Comparison of ENCODE assay signal across 27 cellular contexts in the genomic region with DNA sequence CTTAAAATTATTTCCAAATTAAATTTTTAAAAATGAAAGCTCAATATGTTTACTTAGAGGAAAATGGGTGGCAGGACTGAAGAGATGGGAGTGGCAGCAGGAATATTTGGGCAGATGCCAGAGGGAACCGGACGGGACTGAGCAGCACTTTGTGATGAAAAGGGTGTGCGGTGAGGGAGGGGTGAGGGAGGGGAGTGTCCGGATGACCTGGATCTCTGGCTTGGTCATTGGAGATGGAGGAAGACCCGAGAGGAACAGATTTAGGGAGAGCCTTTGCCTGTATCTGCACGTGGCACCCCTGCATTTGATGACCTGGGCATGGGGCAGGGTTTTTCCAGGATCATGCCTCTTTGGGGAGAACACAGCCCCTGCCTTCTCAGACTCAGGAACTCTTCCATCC.
DNase-seq lines count a peak whose midpoint lies in the region; ATAC-seq and TF ChIP-seq lines count a peak whose summit lies in the region.
"Had no signal": no experiment of that assay in that cellular context is flagged by ENCODE, and none has a peak within 500 bp of the region (broad histone marks: within the 10 kb centered on the region; RNA-seq: fewer than 3 reads in every experiment).

No MANE protein-coding gene starts in this region.

- peaks cover 11% of the 10 kb centered on the region for H3K27me3 Mint-ChIP-seq in activated CD8-positive, alpha-beta T cell treated with anti-CD3 and anti-CD28 coated beads, Interleukin-2, amount 10 ng/mL, durations not matched to agents 7 days and 5 days (ENCODE audit: low read depth)
- peaks cover 28% of the 10 kb centered on the region for H3K27me3 Mint-ChIP-seq in activated CD8-positive, alpha-beta T cell treated with anti-CD3 and anti-CD28 coated beads for 36 hours
- no peaks in the 10 kb centered on the region for H3K27me3 Mint-ChIP-seq in glutamatergic neuron (ENCODE audit: unreplicated experiment)

- no peak for TF ChIP-seq POLR2A in suprapubic skin (IDR thresholded peaks at IDR 0.05)

- TF ChIP-seq EP300 in suprapubic skin (IDR thresholded peaks at IDR 0.05), result no peak

- H3K9ac ChIP-seq in adipocyte (ENCODE audit: low read length), result no peak overlapping the region

- TF ChIP-seq CTCF in activated CD8-positive, alpha-beta T cell treated with anti-CD3 and anti-CD28 coated beads for 36 hours (IDR thresholded peaks at IDR 0.05), result no peak
- TF ChIP-seq CTCF in lower lobe of right lung (IDR thresholded peaks at IDR 0.05) (no peak), suprapubic skin (IDR thresholded peaks at IDR 0.05) (no peak), glutamatergic neuron (IDR thresholded peaks at IDR 0.05; ENCODE audit: partially characterized antibody, unreplicated experiment) (no peak)

- peak; percentile 8 for DNase-seq in activated CD8-positive, alpha-beta T cell treated with anti-CD3 and anti-CD28 coated beads, Interleukin-2, amount 10 ng/mL, durations not matched to agents 7 days and 5 days
- DNase-seq in activated CD8-positive, alpha-beta T cell treated with anti-CD3 and anti-CD28 coated beads for 36 hours, result no peak
- DNase-seq in adipocyte (ENCODE audit: low read depth), result no peak
- no peak for DNase-seq in lower lobe of right lung
- peak in 1 of 2 donors; percentile 55 for DNase-seq in suprapubic skin (ENCODE audit: low spot score in 2 of 2)
- DNase-seq in DMS53 treated with DMSO at 0.1 percent for 48 hours (lab: John Stamatoyannopoulos, UW; ENCODE audit: unreplicated experiment), result no peak
- DNase-seq in glutamatergic neuron, result no peak
- no peak for DNase-seq in effector memory CD4-positive, alpha-beta T cell
- DNase-seq: activated CD4-positive, alpha-beta T cell treated with anti-CD3 and anti-CD28 coated beads, Interleukin-2, amount 50 U/mL, for 1 hour; activated naive CD4-positive, alpha-beta T cell treated with anti-CD3 and anti-CD28 coated beads for 36 hours; activated T-cell treated with anti-CD3 and anti-CD28 coated beads, Interleukin-2, amount 50 U/mL, for 1 hour; aorta; CD4-positive, CD25-positive, alpha-beta regulatory T cell; DMS79 treated with DMSO at 0.1 percent for 48 hours; effector CD4-positive, alpha-beta T cell; esophagus squamous epithelium; heart left ventricle; IMR-90; MG63; NCI-H146; NCI-H2227 treated with DMSO at 0.1 percent for 48 hours; stimulated activated CD4-positive, alpha-beta T cell treated with anti-CD3 and anti-CD28 coated beads, Interleukin-4, amount 100 ng/mL, for 24 hours had no signal

- H3K27ac ChIP-seq in lower lobe of right lung, result no peak overlapping the region
- no peak overlapping the region for H3K27ac ChIP-seq in suprapubic skin
- H3K27ac ChIP-seq in effector memory CD4-positive, alpha-beta T cell (ENCODE audit: insufficient read depth, low read length, poor library complexity, severe bottlenecking), result no peak overlapping the region
- H3K27ac ChIP-seq: esophagus squamous epithelium, heart left ventricle, vagina had no signal

- intact Hi-C loops in activated CD8-positive, alpha-beta T cell treated with anti-CD3 and anti-CD28 coated beads for 36 hours (cut with micrococcal nuclease), result no loop called here
- intact Hi-C loops in lower lobe of right lung (cut with DNase I), result no loop called here

- H3K36me3 Mint-ChIP-seq in activated CD8-positive, alpha-beta T cell treated with anti-CD3 and anti-CD28 coated beads, Interleukin-2, amount 10 ng/mL, durations not matched to agents 7 days and 5 days (ENCODE audit: low read depth), result no peaks in the 10 kb centered on the region
- no peaks in the 10 kb centered on the region for H3K36me3 Mint-ChIP-seq in activated CD8-positive, alpha-beta T cell treated with anti-CD3 and anti-CD28 coated beads for 36 hours (ENCODE audit: low read depth)
- H3K36me3 Mint-ChIP-seq in glutamatergic neuron (ENCODE audit: unreplicated experiment), result peaks cover 5% of the 10 kb centered on the region
- H3K36me3 Mint-ChIP-seq: CD4-positive, CD25-positive, alpha-beta regulatory T cell; natural killer cell treated with Interleukin-12 subunit alpha and Interleukin-12 subunit beta and Interleukin-15 and Interleukin-18, amount 100 ng/mL, for 72 hours had no signal

- no peak for ATAC-seq in activated CD8-positive, alpha-beta T cell treated with anti-CD3 and anti-CD28 coated beads, Interleukin-2, amount 10 ng/mL, durations not matched to agents 7 days and 5 days
- no peak for ATAC-seq in activated CD8-positive, alpha-beta T cell treated with anti-CD3 and anti-CD28 coated beads for 36 hours
- ATAC-seq in lower lobe of right lung, result no peak
- ATAC-seq: natural killer cell treated with Interleukin-12 subunit alpha and Interleukin-12 subunit beta and Interleukin-15 and Interleukin-18, amount 100 ng/mL, for 72 hours had no signal

- no peak overlapping the region for H3K4me3 Mint-ChIP-seq in activated CD8-positive, alpha-beta T cell treated with anti-CD3 and anti-CD28 coated beads, Interleukin-2, amount 10 ng/mL, durations not matched to agents 7 days and 5 days
- no peak overlapping the region for H3K4me3 Mint-ChIP-seq in activated CD8-positive, alpha-beta T cell treated with anti-CD3 and anti-CD28 coated beads for 36 hours
- no peak overlapping the region for H3K4me3 Mint-ChIP-seq in glutamatergic neuron (ENCODE audit: unreplicated experiment)
- H3K4me3 Mint-ChIP-seq: activated naive CD4-positive, alpha-beta T cell treated with anti-CD3 and anti-CD28 coated beads for 36 hours; CD4-positive, CD25-positive, alpha-beta regulatory T cell; memory B cell; natural killer cell treated with Interleukin-12 subunit alpha and Interleukin-12 subunit beta and Interleukin-15 and Interleukin-18, amount 100 ng/mL, for 72 hours had no signal

- H3K4me1 ChIP-seq in adipocyte (ENCODE audit: control insufficient read depth, insufficient read depth, low read length) (peaks cover 3% of the 10 kb centered on the region), lower lobe of right lung (peaks cover 5% of the 10 kb centered on the region), suprapubic skin (no peaks in the 10 kb centered on the region)
- no peaks in the 10 kb centered on the region for H3K4me1 ChIP-seq in effector memory CD4-positive, alpha-beta T cell (ENCODE audit: control insufficient read depth, insufficient read depth, low read length, poor library complexity, severe bottlenecking)

- peaks cover 15% of the 10 kb centered on the region for H3K9me3 ChIP-seq in adipocyte (ENCODE audit: control insufficient read depth, low read length)
- H3K9me3 ChIP-seq in lower lobe of right lung, result no peaks in the 10 kb centered on the region
- H3K9me3 ChIP-seq in suprapubic skin, result no peaks in the 10 kb centered on the region
- H3K9me3 ChIP-seq in effector memory CD4-positive, alpha-beta T cell (ENCODE audit: control insufficient read depth, low read length), result no peaks in the 10 kb centered on the region
- H3K9me3 ChIP-seq: esophagus squamous epithelium, heart left ventricle, MG63, vagina had no signal

- no peaks in the 10 kb centered on the region for H3K9me3 Mint-ChIP-seq in activated CD8-positive, alpha-beta T cell treated with anti-CD3 and anti-CD28 coated beads, Interleukin-2, amount 10 ng/mL, durations not matched to agents 7 days and 5 days (ENCODE audit: insufficient read depth)
- no peaks in the 10 kb centered on the region for H3K9me3 Mint-ChIP-seq in activated CD8-positive, alpha-beta T cell treated with anti-CD3 and anti-CD28 coated beads for 36 hours
- H3K9me3 Mint-ChIP-seq in glutamatergic neuron (ENCODE audit: unreplicated experiment), result peaks cover 1% of the 10 kb centered on the region
- H3K9me3 Mint-ChIP-seq: activated naive CD4-positive, alpha-beta T cell treated with anti-CD3 and anti-CD28 coated beads for 36 hours; natural killer cell treated with Interleukin-12 subunit alpha and Interleukin-12 subunit beta and Interleukin-15 and Interleukin-18, amount 100 ng/mL, for 72 hours had no signal

- H3K27ac Mint-ChIP-seq in activated CD8-positive, alpha-beta T cell treated with anti-CD3 and anti-CD28 coated beads, Interleukin-2, amount 10 ng/mL, durations not matched to agents 7 days and 5 days, result no peak overlapping the region
- no peak overlapping the region for H3K27ac Mint-ChIP-seq in activated CD8-positive, alpha-beta T cell treated with anti-CD3 and anti-CD28 coated beads for 36 hours
- H3K27ac Mint-ChIP-seq in glutamatergic neuron (ENCODE audit: unreplicated experiment), result no peak overlapping the region
- H3K27ac Mint-ChIP-seq: activated naive CD4-positive, alpha-beta T cell treated with anti-CD3 and anti-CD28 coated beads for 36 hours; CD4-positive, CD25-positive, alpha-beta regulatory T cell; memory B cell; natural killer cell treated with Interleukin-12 subunit alpha and Interleukin-12 subunit beta and Interleukin-15 and Interleukin-18, amount 100 ng/mL, for 72 hours; progenitor cell of endocrine pancreas had no signal

- POLR2A ChIA-PET in activated CD8-positive, alpha-beta T cell treated with anti-CD3 and anti-CD28 coated beads, Interleukin-2, amount 10 ng/mL, durations not matched to agents 7 days and 5 days (lab: Charles Lee), result no interaction called here
- POLR2A ChIA-PET in activated CD8-positive, alpha-beta T cell treated with anti-CD3 and anti-CD28 coated beads for 36 hours (lab: Charles Lee), result no interaction called here

- 23% methylated on average over 6 of the region's 6 CpGs for WGBS in suprapubic skin

- H3K27me3 ChIP-seq in adipocyte (replicated peaks; ENCODE audit: control insufficient read depth, insufficient read depth, low read length), result peaks cover 44% of the 10 kb centered on the region
- no peaks in the 10 kb centered on the region for H3K27me3 ChIP-seq in lower lobe of right lung (ENCODE audit: low read depth)
- peaks cover 30% of the 10 kb centered on the region for H3K27me3 ChIP-seq in suprapubic skin
- H3K27me3 ChIP-seq in effector memory CD4-positive, alpha-beta T cell (replicated peaks; ENCODE audit: control insufficient read depth, insufficient read depth, low read length, poor library complexity, severe bottlenecking), result no peaks in the 10 kb centered on the region
- H3K27me3 ChIP-seq: vagina had no signal

- no peaks in the 10 kb centered on the region for H3K4me1 Mint-ChIP-seq in activated CD8-positive, alpha-beta T cell treated with anti-CD3 and anti-CD28 coated beads, Interleukin-2, amount 10 ng/mL, durations not matched to agents 7 days and 5 days (ENCODE audit: low read depth)
- H3K4me1 Mint-ChIP-seq in activated CD8-positive, alpha-beta T cell treated with anti-CD3 and anti-CD28 coated beads for 36 hours (ENCODE audit: low read depth), result no peaks in the 10 kb centered on the region
- peaks cover 2% of the 10 kb centered on the region for H3K4me1 Mint-ChIP-seq in glutamatergic neuron (ENCODE audit: low read depth, unreplicated experiment)
- H3K4me1 Mint-ChIP-seq: CD4-positive, CD25-positive, alpha-beta regulatory T cell; memory B cell had no signal

- H3K36me3 ChIP-seq in adipocyte (ENCODE audit: control insufficient read depth, insufficient read depth, low read length, severe bottlenecking) (no peaks in the 10 kb centered on the region), lower lobe of right lung (no peaks in the 10 kb centered on the region), suprapubic skin (no peaks in the 10 kb centered on the region)
- no peaks in the 10 kb centered on the region for H3K36me3 ChIP-seq in effector memory CD4-positive, alpha-beta T cell (ENCODE audit: control insufficient read depth, insufficient read depth, low read length)
- H3K36me3 ChIP-seq: esophagus squamous epithelium, heart left ventricle, MG63, vagina had no signal

- H3K4me3 ChIP-seq in adipocyte (ENCODE audit: low read length) (peak overlapping the region; percentile 62), lower lobe of right lung (peak overlapping the region; percentile 2), suprapubic skin (peak overlapping the region; percentile 22)
- H3K4me3 ChIP-seq in effector memory CD4-positive, alpha-beta T cell (ENCODE audit: insufficient read depth, low read depth, low read length, poor library complexity, severe bottlenecking), result no peak overlapping the region
- H3K4me3 ChIP-seq: esophagus squamous epithelium, MG63, smooth muscle cell had no signal

- CTCF ChIA-PET in activated CD8-positive, alpha-beta T cell treated with anti-CD3 and anti-CD28 coated beads, Interleukin-2, amount 10 ng/mL, durations not matched to agents 7 days and 5 days (lab: Charles Lee), result no interaction called here
- CTCF ChIA-PET in activated CD8-positive, alpha-beta T cell treated with anti-CD3 and anti-CD28 coated beads for 36 hours (lab: Charles Lee), result no interaction called here
